ENCODE assay signal across 12 cellular contexts in genomic region chr10:24008164-24009066, GRCh38.
DNase-seq lines count a peak whose midpoint lies in the region; FAIRE-seq and TF ChIP-seq lines count a peak whose summit lies in the region.
"Had no signal": no experiment of that assay in that cellular context is flagged by ENCODE, and none has a peak within 500 bp of the region (broad histone marks: within the 10 kb centered on the region; RNA-seq: fewer than 3 reads in every experiment).

No MANE protein-coding gene starts in this region.

- peak overlapping the region; percentile 70 for H3K27ac ChIP-seq in left ventricle myocardium inferior (replicated peaks)
- H3K27ac ChIP-seq in coronary artery, result no peak overlapping the region
- no peak overlapping the region for H3K27ac ChIP-seq in kidney (ENCODE audit: low read depth in 2 of 2, low read length in 2 of 2)
- H3K27ac ChIP-seq: vagina had no signal

- H3K4me3 ChIP-seq in HFF-Myc (replicated peaks; ENCODE audit: low read depth, low read length) (no peak overlapping the region), left ventricle myocardium inferior (peak overlapping the region; percentile 29), retinal pigment epithelial cell (ENCODE audit: low read length) (peak overlapping the region; percentile 18), coronary artery (no peak overlapping the region), kidney (ENCODE audit: low read length in 2 of 2) (no peak overlapping the region)
- H3K4me3 ChIP-seq: vagina had no signal

- intact Hi-C loops in left ventricle myocardium inferior (cut with micrococcal nuclease) (no loop called here), kidney (cut with DNase I) (no loop called here)

- FAIRE-seq in kidney (lab: Jason Lieb, UNC), result no peak

- DNase-seq in HFF-Myc (ENCODE audit: extremely low read depth, low read depth) (peak; percentile 21), UCSD-AML1 (lab: John Stamatoyannopoulos, UW; ENCODE audit: unreplicated experiment) (peak; percentile 28), left ventricle myocardium inferior (peak; percentile 16), retinal pigment epithelial cell (ENCODE audit: low read depth) (peak; percentile 82), coronary artery (ENCODE audit: low spot score) (no peak), ACHN (no peak), cerebellum (ENCODE audit: low spot score) (no peak), kidney (no peak)
- DNase-seq: activated T-cell treated with anti-CD3 and anti-CD28 coated beads for 4 hours, Karpas-422, NCI-H524 treated with DMSO at 0.1 percent for 48 hours had no signal

- H3K36me3 ChIP-seq in left ventricle myocardium inferior, result no peaks in the 10 kb centered on the region
- H3K36me3 ChIP-seq in kidney (ENCODE audit: control insufficient read depth in 1 of 2, insufficient read depth in 2 of 2, low read length in 2 of 2), result no peaks in the 10 kb centered on the region
- H3K36me3 ChIP-seq: vagina had no signal

- H3K9me3 ChIP-seq in left ventricle myocardium inferior (replicated peaks) (no peaks in the 10 kb centered on the region), kidney (ENCODE audit: control insufficient read depth in 1 of 2, low read length in 2 of 2) (no peaks in the 10 kb centered on the region)
- H3K9me3 ChIP-seq: vagina had no signal

- no peak overlapping the region for H3K9ac ChIP-seq in kidney (ENCODE audit: low read length in 2 of 2)

- in situ Hi-C loops in ACHN (cut with HindIII; ENCODE audit: low pct_ligation_motif_present, low pct_unique_long_range_greater_than_20kb, low sequenced_read_pairs), result no loop called here

- H3K4me1 ChIP-seq in left ventricle myocardium inferior, result peaks cover 27% of the 10 kb centered on the region
- H3K4me1 ChIP-seq in kidney (ENCODE audit: control insufficient read depth in 1 of 2, insufficient read depth in 1 of 2, low read depth in 1 of 2, low read length in 2 of 2), result peaks cover 0 to 4% of the 10 kb centered on the region in 2 donors
- H3K4me1 ChIP-seq: vagina had no signal

- H3K27me3 ChIP-seq in left ventricle myocardium inferior (ENCODE audit: low read depth), result no peaks in the 10 kb centered on the region
- H3K27me3 ChIP-seq: vagina had no signal

- TF ChIP-seq CTCF in HFF-Myc (IDR thresholded peaks at IDR 0.05; ENCODE audit: low read depth, low read length, missing control alignments) (no peak), left ventricle myocardium inferior (IDR thresholded peaks at IDR 0.05; ENCODE audit: borderline replicate concordance) (no peak), retinal pigment epithelial cell (conservative IDR thresholded peaks at IDR 0.05; ENCODE audit: low read depth, low read length) (no peak), coronary artery (IDR thresholded peaks at IDR 0.05) (no peak), kidney (IDR thresholded peaks at IDR 0.05; ENCODE audit: borderline replicate concordance, extremely low read depth, insufficient read depth) (no peak)

Comparison
In these comparisons a context has a peak if more than half of its experiments do, and no peak if none do; other contexts are left out.
1. DNase-seq: peak in HFF-Myc (single experiment), UCSD-AML1 (single experiment), left ventricle myocardium inferior (single experiment) and retinal pigment epithelial cell (single experiment); none in coronary artery (single experiment), ACHN (single experiment), cerebellum (single experiment) and kidney (single experiment).
2. H3K4me3 ChIP-seq: peak in left ventricle myocardium inferior (single experiment) and retinal pigment epithelial cell (single experiment); none in HFF-Myc (single experiment), coronary artery (single experiment) and kidney (0 of 2).